ENCODE assay signal across 19 cellular contexts in genomic region chr3:550481-550880, GRCh38.
"Had no signal": no experiment of that assay in that cellular context is flagged by ENCODE, and none has a peak within 500 bp of the region (broad histone marks: within the 10 kb centered on the region; RNA-seq: fewer than 3 reads in every experiment).

No MANE protein-coding gene starts in this region.

- H3K27me3 Mint-ChIP-seq: naive thymus-derived CD8-positive, alpha-beta T cell; stimulated activated naive B cell treated with anti-CD40 and anti-IgM and Interleukin-4, amounts not matched to agents 10 μg/mL and 1 μg/mL and 100 μg/mL, for 72 hours; stimulated activated naive CD8-positive, alpha-beta T cell treated with anti-CD3 and anti-CD28 coated beads, Interleukin-15, amount 100 ng/mL, for 72 hours had no signal

- H3K4me3 Mint-ChIP-seq: naive thymus-derived CD8-positive, alpha-beta T cell; neural crest cell; stimulated activated naive B cell treated with anti-CD40 and anti-IgM and Interleukin-4, amounts not matched to agents 10 μg/mL and 1 μg/mL and 100 μg/mL, for 72 hours; stimulated activated naive CD8-positive, alpha-beta T cell treated with anti-CD3 and anti-CD28 coated beads, Interleukin-15, amount 100 ng/mL, for 72 hours had no signal

- H3K36me3 ChIP-seq: gastrocnemius medialis, spleen, tibial nerve, upper lobe of right lung, vagina had no signal

- H3K36me3 Mint-ChIP-seq: naive thymus-derived CD8-positive, alpha-beta T cell; stimulated activated naive B cell treated with anti-CD40 and anti-IgM and Interleukin-4, amounts not matched to agents 10 μg/mL and 1 μg/mL and 100 μg/mL, for 72 hours had no signal

- H3K27ac ChIP-seq: gastrocnemius medialis, spleen, testis, tibial nerve, upper lobe of right lung, vagina had no signal

- H3K4me1 Mint-ChIP-seq: naive thymus-derived CD8-positive, alpha-beta T cell; neural crest cell; stimulated activated naive B cell treated with anti-CD40 and anti-IgM and Interleukin-4, amounts not matched to agents 10 μg/mL and 1 μg/mL and 100 μg/mL, for 72 hours; stimulated activated naive CD8-positive, alpha-beta T cell treated with anti-CD3 and anti-CD28 coated beads, Interleukin-15, amount 100 ng/mL, for 72 hours had no signal

- H3K4me1 ChIP-seq: spleen, testis, tibial nerve, upper lobe of right lung, vagina had no signal

- H3K27ac Mint-ChIP-seq: naive thymus-derived CD8-positive, alpha-beta T cell; stimulated activated naive B cell treated with anti-CD40 and anti-IgM and Interleukin-4, amounts not matched to agents 10 μg/mL and 1 μg/mL and 100 μg/mL, for 72 hours; stimulated activated naive CD8-positive, alpha-beta T cell treated with anti-CD3 and anti-CD28 coated beads, Interleukin-15, amount 100 ng/mL, for 72 hours had no signal

- DNase-seq: effector CD4-positive, alpha-beta T cell; gastrocnemius medialis; islet precursor cell; mucosa of descending colon; naive thymus-derived CD8-positive, alpha-beta T cell; posterior cingulate gyrus; spleen; stimulated activated CD4-positive, alpha-beta T cell treated with anti-CD3 and anti-CD28 coated beads, Interleukin-15, amount 100 ng/mL, for 24 hours; stimulated activated CD4-positive, alpha-beta T cell treated with anti-CD3 and anti-CD28 coated beads, Interleukin-1b, Interleukin-23, amount 100 ng/mL, for 48 hours; stimulated activated CD4-positive, alpha-beta T cell treated with anti-CD3 and anti-CD28 coated beads, Interleukin-4, amount 100 ng/mL, for 4 hours; stimulated activated naive B cell treated with anti-CD40 and anti-IgM and Interleukin-4, amounts not matched to agents 10 μg/mL and 1 μg/mL and 100 μg/mL, for 72 hours; stimulated activated naive CD8-positive, alpha-beta T cell treated with anti-CD3 and anti-CD28 coated beads, Interleukin-15, amount 100 ng/mL, for 72 hours; testis; upper lobe of right lung had no signal

- H3K4me3 ChIP-seq: gastrocnemius medialis, mucosa of descending colon, spleen, testis, tibial nerve, upper lobe of right lung, vagina had no signal

- H3K9me3 ChIP-seq: gastrocnemius medialis, mucosa of descending colon, spleen, testis, tibial nerve, upper lobe of right lung, vagina had no signal

- ATAC-seq: gastrocnemius medialis; left lobe of liver; mucosa of descending colon; naive thymus-derived CD8-positive, alpha-beta T cell; sciatic nerve; stimulated activated naive B cell treated with anti-CD40 and anti-IgM and Interleukin-4, amounts not matched to agents 10 μg/mL and 1 μg/mL and 100 μg/mL, for 72 hours; stimulated activated naive CD8-positive, alpha-beta T cell treated with anti-CD3 and anti-CD28 coated beads, Interleukin-15, amount 100 ng/mL, for 72 hours; upper lobe of right lung had no signal

- H3K27me3 ChIP-seq: gastrocnemius medialis, spleen, testis, tibial nerve, upper lobe of right lung, vagina had no signal
